Comparison of ENCODE assay signal across 8 cellular contexts in genomic region chr22:39661842-39662676, GRCh38.
A peak's percentile ranks its signal among the peaks of the same experiment; 100 is the strongest.
DNase-seq lines count a peak whose midpoint lies in the region; ATAC-seq, FAIRE-seq and TF ChIP-seq lines count a peak whose summit lies in the region.

No MANE protein-coding gene starts in this region.

- H3K4me3 Mint-ChIP-seq in activated T-helper 1 cell treated with anti-CD3 and anti-CD28 coated beads, Interleukin-12 subunit alpha, Interleukin-12 subunit beta, Interleukin-2, Interleukin-4 antibody, amounts not matched to agents 30 ng/mL and 10 ng/mL and 1 ng/mL, durations not matched to agents 14 hours and 24 hours and 36 hours = peak overlapping the region; percentile 62
- peak overlapping the region; percentile 66 for H3K4me3 Mint-ChIP-seq in stimulated activated effector memory CD8-positive, alpha-beta T cell treated with anti-CD3 and anti-CD28 coated beads, Interleukin-12 subunit alpha, Interleukin-12 subunit beta, amount 100 ng/mL, for 72 hours

- 2 to 3% methylated on average over 36 to 45 of the region's 77 CpGs for WGBS in lower leg skin, 2 donors
- WGBS in gastroesophageal sphincter (ENCODE audit: low coverage in 1 of 2), 2 donors = 0% methylated on average over 3 of the region's 77 CpGs; no CpG with 5 or more reads in 1 of the 2 donors

- H3K36me3 Mint-ChIP-seq in activated T-helper 1 cell treated with anti-CD3 and anti-CD28 coated beads, Interleukin-12 subunit alpha, Interleukin-12 subunit beta, Interleukin-2, Interleukin-4 antibody, amounts not matched to agents 30 ng/mL and 10 ng/mL and 1 ng/mL, durations not matched to agents 14 hours and 24 hours and 36 hours (ENCODE audit: low read depth) = no peaks in the 10 kb centered on the region
- H3K36me3 Mint-ChIP-seq in stimulated activated effector memory CD8-positive, alpha-beta T cell treated with anti-CD3 and anti-CD28 coated beads, Interleukin-12 subunit alpha, Interleukin-12 subunit beta, amount 100 ng/mL, for 72 hours = no peaks in the 10 kb centered on the region

- TF ChIP-seq CTCF in lower leg skin (IDR thresholded peaks at IDR 0.05) = no peak
- TF ChIP-seq CTCF in gastroesophageal sphincter (IDR thresholded peaks at IDR 0.05) = no peak

- peaks cover 11% of the 10 kb centered on the region for H3K27me3 Mint-ChIP-seq in activated T-helper 1 cell treated with anti-CD3 and anti-CD28 coated beads, Interleukin-12 subunit alpha, Interleukin-12 subunit beta, Interleukin-2, Interleukin-4 antibody, amounts not matched to agents 30 ng/mL and 10 ng/mL and 1 ng/mL, durations not matched to agents 14 hours and 24 hours and 36 hours (ENCODE audit: insufficient read depth)

- no peak overlapping the region for H3K27ac Mint-ChIP-seq in activated T-helper 1 cell treated with anti-CD3 and anti-CD28 coated beads, Interleukin-12 subunit alpha, Interleukin-12 subunit beta, Interleukin-2, Interleukin-4 antibody, amounts not matched to agents 30 ng/mL and 10 ng/mL and 1 ng/mL, durations not matched to agents 14 hours and 24 hours and 36 hours
- peak overlapping the region; percentile 40 for H3K27ac Mint-ChIP-seq in stimulated activated effector memory CD8-positive, alpha-beta T cell treated with anti-CD3 and anti-CD28 coated beads, Interleukin-12 subunit alpha, Interleukin-12 subunit beta, amount 100 ng/mL, for 72 hours

- peak; percentile 81 for ATAC-seq in stimulated activated effector memory CD8-positive, alpha-beta T cell treated with anti-CD3 and anti-CD28 coated beads, Interleukin-12 subunit alpha, Interleukin-12 subunit beta, amount 100 ng/mL, for 72 hours
- ATAC-seq in GM19035 (IDR thresholded peaks at IDR 0.05; ENCODE audit: unreplicated experiment) (no peak), gastroesophageal sphincter (no peak), HG03108 (IDR thresholded peaks at IDR 0.05; ENCODE audit: unreplicated experiment) (no peak)

- no peaks in the 10 kb centered on the region for H3K9me3 ChIP-seq in gastroesophageal sphincter

- intact Hi-C loops in activated T-helper 1 cell treated with anti-CD3 and anti-CD28 coated beads, Interleukin-12 subunit alpha, Interleukin-12 subunit beta, Interleukin-2, Interleukin-4 antibody, amounts not matched to agents 30 ng/mL and 10 ng/mL and 1 ng/mL, durations not matched to agents 14 hours and 24 hours and 36 hours (cut with micrococcal nuclease) = no loop called here
- intact Hi-C loops in lower leg skin (cut with DNase I; ENCODE audit: low total_unique reads) = no loop called here

- peaks cover 33% of the 10 kb centered on the region for H3K4me1 Mint-ChIP-seq in activated T-helper 1 cell treated with anti-CD3 and anti-CD28 coated beads, Interleukin-12 subunit alpha, Interleukin-12 subunit beta, Interleukin-2, Interleukin-4 antibody, amounts not matched to agents 30 ng/mL and 10 ng/mL and 1 ng/mL, durations not matched to agents 14 hours and 24 hours and 36 hours (ENCODE audit: low read depth)
- peaks cover 49% of the 10 kb centered on the region for H3K4me1 Mint-ChIP-seq in stimulated activated effector memory CD8-positive, alpha-beta T cell treated with anti-CD3 and anti-CD28 coated beads, Interleukin-12 subunit alpha, Interleukin-12 subunit beta, amount 100 ng/mL, for 72 hours

- peaks cover 0 to 32% (median 6%) of the 10 kb centered on the region in 3 donors for H3K4me1 ChIP-seq in gastroesophageal sphincter

- H3K36me3 ChIP-seq in gastroesophageal sphincter = no peaks in the 10 kb centered on the region

- peaks cover 100% of the 10 kb centered on the region for H3K27me3 ChIP-seq in gastroesophageal sphincter

- no peak overlapping the region for H3K27ac ChIP-seq in gastroesophageal sphincter

- peak; percentile 54 for DNase-seq in NCI-H526 treated with DMSO at 0.1 percent for 48 hours (lab: John Stamatoyannopoulos, UW)
- peak; percentile 68 for DNase-seq in activated T-helper 1 cell treated with anti-CD3 and anti-CD28 coated beads, Interleukin-12 subunit alpha, Interleukin-12 subunit beta, Interleukin-2, Interleukin-4 antibody, amounts not matched to agents 30 ng/mL and 10 ng/mL and 1 ng/mL, durations not matched to agents 14 hours and 24 hours and 36 hours (ENCODE audit: low spot score)
- DNase-seq in lower leg skin (ENCODE audit: low spot score in 2 of 2) = peak; percentile 21 to 90
- peak; percentile 58 to 81 for DNase-seq in stimulated activated effector memory CD8-positive, alpha-beta T cell treated with anti-CD3 and anti-CD28 coated beads, Interleukin-12 subunit alpha, Interleukin-12 subunit beta, amount 100 ng/mL, for 72 hours (ENCODE audit: low spot score in 2 of 2)
- no peak for DNase-seq in HTR-8/SVneo (ENCODE audit: insufficient read length, low spot score)

- no peak for FAIRE-seq in HTR-8/SVneo (lab: Jason Lieb, UNC)

- TF ChIP-seq POLR2A in lower leg skin (IDR thresholded peaks at IDR 0.05) (no peak), gastroesophageal sphincter (IDR thresholded peaks at IDR 0.05) (no peak)

- H3K9me3 Mint-ChIP-seq in activated T-helper 1 cell treated with anti-CD3 and anti-CD28 coated beads, Interleukin-12 subunit alpha, Interleukin-12 subunit beta, Interleukin-2, Interleukin-4 antibody, amounts not matched to agents 30 ng/mL and 10 ng/mL and 1 ng/mL, durations not matched to agents 14 hours and 24 hours and 36 hours = no peaks in the 10 kb centered on the region
- H3K9me3 Mint-ChIP-seq in stimulated activated effector memory CD8-positive, alpha-beta T cell treated with anti-CD3 and anti-CD28 coated beads, Interleukin-12 subunit alpha, Interleukin-12 subunit beta, amount 100 ng/mL, for 72 hours = no peaks in the 10 kb centered on the region

- H3K4me3 ChIP-seq in lower leg skin (ENCODE audit: low read depth, poor library complexity, severe bottlenecking) (no peak overlapping the region), gastroesophageal sphincter (peak overlapping the region in 1 of 2 donors; percentile 25)

- TF ChIP-seq EP300 in gastroesophageal sphincter (IDR thresholded peaks at IDR 0.05) = no peak
